In genomic region chr2:99875627-99876026, GRCh38 we compare ENCODE assay signal across 1 cellular context.
TF ChIP-seq lines count a peak whose summit lies in the region.

No MANE protein-coding gene starts in this region.

TF ChIP-seq in IMR-90, 13 proteins besides CTCF, POLR2A, EP300 and RAD21 (continued from another document):
- TF ChIP-seq, protein P1, sequence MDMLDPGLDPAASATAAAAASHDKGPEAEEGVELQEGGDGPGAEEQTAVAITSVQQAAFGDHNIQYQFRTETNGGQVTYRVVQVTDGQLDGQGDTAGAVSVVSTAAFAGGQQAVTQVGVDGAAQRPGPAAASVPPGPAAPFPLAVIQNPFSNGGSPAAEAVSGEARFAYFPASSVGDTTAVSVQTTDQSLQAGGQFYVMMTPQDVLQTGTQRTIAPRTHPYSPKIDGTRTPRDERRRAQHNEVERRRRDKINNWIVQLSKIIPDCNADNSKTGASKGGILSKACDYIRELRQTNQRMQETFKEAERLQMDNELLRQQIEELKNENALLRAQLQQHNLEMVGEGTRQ (IDR thresholded peaks at IDR 0.05; ENCODE audit: low read depth, low read length), result no peak
- no peak for TF ChIP-seq ELK1 (IDR thresholded peaks at IDR 0.05; ENCODE audit: borderline replicate concordance, low read depth, low read length)
- no peak for TF ChIP-seq MXI1 (IDR thresholded peaks at IDR 0.05; ENCODE audit: borderline replicate concordance, low read depth, low read length)
